In genomic region chr14:22973217-22974032, GRCh38 we compare ENCODE assay signal across 3 cellular contexts.
A peak's percentile ranks its signal among the peaks of the same experiment; 100 is the strongest.
TF ChIP-seq lines count a peak whose summit lies in the region.

No MANE protein-coding gene starts in this region.

TF ChIP-seq in HEK293T, 16 proteins besides CTCF, POLR2A, EP300 and RAD21:
- no peak for TF ChIP-seq FOXA1 (IDR thresholded peaks at IDR 0.05)
- TF ChIP-seq, protein P1, sequence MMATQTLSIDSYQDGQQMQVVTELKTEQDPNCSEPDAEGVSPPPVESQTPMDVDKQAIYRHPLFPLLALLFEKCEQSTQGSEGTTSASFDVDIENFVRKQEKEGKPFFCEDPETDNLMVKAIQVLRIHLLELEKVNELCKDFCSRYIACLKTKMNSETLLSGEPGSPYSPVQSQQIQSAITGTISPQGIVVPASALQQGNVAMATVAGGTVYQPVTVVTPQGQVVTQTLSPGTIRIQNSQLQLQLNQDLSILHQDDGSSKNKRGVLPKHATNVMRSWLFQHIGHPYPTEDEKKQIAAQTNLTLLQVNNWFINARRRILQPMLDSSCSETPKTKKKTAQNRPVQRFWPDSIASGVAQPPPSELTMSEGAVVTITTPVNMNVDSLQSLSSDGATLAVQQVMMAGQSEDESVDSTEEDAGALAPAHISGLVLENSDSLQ (IDR thresholded peaks at IDR 0.05): peak; percentile 38; the same call in 1 of the 2 replicates
TF ChIP-seq in HEK293T: peak in this region for 1.

TF ChIP-seq in SK-N-SH, 30 proteins besides CTCF, POLR2A, EP300 and RAD21:
- TF ChIP-seq NFIC (IDR thresholded peaks at IDR 0.05; ENCODE audit: borderline replicate concordance) (no peak), SMC3 (IDR thresholded peaks at IDR 0.05; ENCODE audit: low read depth, low read length) (peak; percentile 61)
TF ChIP-seq in SK-N-SH: peak in this region for 1.

TF ChIP-seq in HepG2, 621 proteins besides CTCF, POLR2A, EP300 and RAD21 (continues in another document):
- TF ChIP-seq ZMYM3 (CRISPR knock-in tag; IDR thresholded peaks at IDR 0.05) (peak; percentile 54; the same call in 1 of the 2 replicates), SSRP1 (CRISPR knock-in tag; IDR thresholded peaks at IDR 0.05) (peak; percentile 97), KDM3A (CRISPR knock-in tag; IDR thresholded peaks at IDR 0.05; ENCODE audit: low read depth) (peak; percentile 82), ZSCAN29 (CRISPR knock-in tag; conservative IDR thresholded peaks at IDR 0.05) (0 out of 2 replicates have a peak, but pooled peaks have one; percentile 34), HINFP (CRISPR knock-in tag; IDR thresholded peaks at IDR 0.05; ENCODE audit: low read depth) (0 out of 2 replicates have a peak, but pooled peaks have one; percentile 72), DMAP1 (CRISPR knock-in tag; IDR thresholded peaks at IDR 0.05) (peak; percentile 36; the same call in 1 of the 2 replicates), ZNF274 (CRISPR knock-in tag; IDR thresholded peaks at IDR 0.05) (peak; percentile 19; the same call in 1 of the 2 replicates), NRL (CRISPR knock-in tag; IDR thresholded peaks at IDR 0.05; ENCODE audit: borderline replicate concordance) (no peak), ZFP36L1 (CRISPR knock-in tag; IDR thresholded peaks at IDR 0.05) (no peak), FOXA1 (IDR thresholded peaks at IDR 0.05) (no peak), FOXA1 (CRISPR knock-in tag; IDR thresholded peaks at IDR 0.05) (0 out of 2 replicates have a peak, but pooled peaks have one; percentile 7), ZNF335 (CRISPR knock-in tag; IDR thresholded peaks at IDR 0.05) (0 out of 2 replicates have a peak, but pooled peaks have one; percentile 18), NR3C1 (CRISPR knock-in tag; IDR thresholded peaks at IDR 0.05) (no peak), ATF7 (IDR thresholded peaks at IDR 0.05) (no peak), ATF7 (CRISPR knock-in tag; IDR thresholded peaks at IDR 0.05) (peak; percentile 5; the same call in 1 of the 2 replicates), GATAD2A (CRISPR knock-in tag; IDR thresholded peaks at IDR 0.05) (peak; percentile 44; the same call in 1 of the 2 replicates), ZBTB33 (CRISPR knock-in tag; IDR thresholded peaks at IDR 0.05) (no peak; the same call in 1 of the 2 replicates), SMYD3 (CRISPR knock-in tag; IDR thresholded peaks at IDR 0.05) (no peak), KMT2A (CRISPR knock-in tag; IDR thresholded peaks at IDR 0.05) (peak; percentile 89), ZFP36 (IDR thresholded peaks at IDR 0.05; ENCODE audit: borderline replicate concordance, low read depth, low read length, partially characterized antibody) (no peak), ZNF788 (CRISPR knock-in tag; IDR thresholded peaks at IDR 0.05; ENCODE audit: borderline replicate concordance) (no peak), ZNF276 (CRISPR knock-in tag; IDR thresholded peaks at IDR 0.05; ENCODE audit: low read depth) (peak; percentile 57; the same call in 1 of the 2 replicates), ZFP1 (CRISPR knock-in tag; IDR thresholded peaks at IDR 0.05) (peak; percentile 67; the same call in 1 of the 2 replicates), ZNF780A (CRISPR knock-in tag; IDR thresholded peaks at IDR 0.05) (no peak), MIER2 (CRISPR knock-in tag; IDR thresholded peaks at IDR 0.05) (0 out of 2 replicates have a peak, but pooled peaks have one; percentile 28), DPF2 (CRISPR knock-in tag; IDR thresholded peaks at IDR 0.05; ENCODE audit: borderline replicate concordance, low read depth) (peak; percentile 74; the same call in 1 of the 2 replicates), MXD4 (CRISPR knock-in tag; IDR thresholded peaks at IDR 0.05) (peak; percentile 36; the same call in 1 of the 2 replicates), ARNT2 (CRISPR knock-in tag; IDR thresholded peaks at IDR 0.05; ENCODE audit: low read depth) (0 out of 2 replicates have a peak, but pooled peaks have one; percentile 27), ZNF563 (CRISPR knock-in tag; IDR thresholded peaks at IDR 0.05) (no peak), SOX6 (IDR thresholded peaks at IDR 0.05) (no peak), SOX6 (CRISPR knock-in tag; IDR thresholded peaks at IDR 0.05) (no peak), KLF13 (CRISPR knock-in tag; IDR thresholded peaks at IDR 0.05) (no peak), CBFB (CRISPR knock-in tag; IDR thresholded peaks at IDR 0.05) (peak; percentile 49; the same call in 1 of the 2 replicates), HMGXB3 (CRISPR knock-in tag; IDR thresholded peaks at IDR 0.05; ENCODE audit: borderline replicate concordance) (peak; percentile 20; the same call in 1 of the 2 replicates), FOXA3 (CRISPR knock-in tag; IDR thresholded peaks at IDR 0.05) (peak; percentile 39), KLF16 (CRISPR knock-in tag; IDR thresholded peaks at IDR 0.05) (peak in 1 of 2 experiments; percentile 82; a peak in 1 of 4 replicates), MIER3 (CRISPR knock-in tag; IDR thresholded peaks at IDR 0.05; ENCODE audit: borderline replicate concordance) (0 out of 2 replicates have a peak, but pooled peaks have one; percentile 37), GABPB1 (CRISPR knock-in tag; IDR thresholded peaks at IDR 0.05) (peak; percentile 46; the same call in 1 of the 2 replicates), KAT8 (CRISPR knock-in tag; IDR thresholded peaks at IDR 0.05) (peak; percentile 72), CHD2 (IDR thresholded peaks at IDR 0.05; ENCODE audit: low read depth, low read length) (0 out of 2 replicates have a peak, but pooled peaks have one; percentile 2), ZNF616 (CRISPR knock-in tag; IDR thresholded peaks at IDR 0.05; ENCODE audit: low read depth) (no peak)
- TF ChIP-seq, protein P2, sequence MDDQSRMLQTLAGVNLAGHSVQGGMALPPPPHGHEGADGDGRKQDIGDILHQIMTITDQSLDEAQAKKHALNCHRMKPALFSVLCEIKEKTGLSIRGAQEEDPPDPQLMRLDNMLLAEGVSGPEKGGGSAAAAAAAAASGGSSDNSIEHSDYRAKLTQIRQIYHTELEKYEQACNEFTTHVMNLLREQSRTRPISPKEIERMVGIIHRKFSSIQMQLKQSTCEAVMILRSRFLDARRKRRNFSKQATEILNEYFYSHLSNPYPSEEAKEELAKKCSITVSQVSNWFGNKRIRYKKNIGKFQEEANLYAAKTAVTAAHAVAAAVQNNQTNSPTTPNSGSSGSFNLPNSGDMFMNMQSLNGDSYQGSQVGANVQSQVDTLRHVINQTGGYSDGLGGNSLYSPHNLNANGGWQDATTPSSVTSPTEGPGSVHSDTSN (CRISPR knock-in tag; IDR thresholded peaks at IDR 0.05; ENCODE audit: borderline replicate concordance): no peak
- TF ChIP-seq, protein P3, sequence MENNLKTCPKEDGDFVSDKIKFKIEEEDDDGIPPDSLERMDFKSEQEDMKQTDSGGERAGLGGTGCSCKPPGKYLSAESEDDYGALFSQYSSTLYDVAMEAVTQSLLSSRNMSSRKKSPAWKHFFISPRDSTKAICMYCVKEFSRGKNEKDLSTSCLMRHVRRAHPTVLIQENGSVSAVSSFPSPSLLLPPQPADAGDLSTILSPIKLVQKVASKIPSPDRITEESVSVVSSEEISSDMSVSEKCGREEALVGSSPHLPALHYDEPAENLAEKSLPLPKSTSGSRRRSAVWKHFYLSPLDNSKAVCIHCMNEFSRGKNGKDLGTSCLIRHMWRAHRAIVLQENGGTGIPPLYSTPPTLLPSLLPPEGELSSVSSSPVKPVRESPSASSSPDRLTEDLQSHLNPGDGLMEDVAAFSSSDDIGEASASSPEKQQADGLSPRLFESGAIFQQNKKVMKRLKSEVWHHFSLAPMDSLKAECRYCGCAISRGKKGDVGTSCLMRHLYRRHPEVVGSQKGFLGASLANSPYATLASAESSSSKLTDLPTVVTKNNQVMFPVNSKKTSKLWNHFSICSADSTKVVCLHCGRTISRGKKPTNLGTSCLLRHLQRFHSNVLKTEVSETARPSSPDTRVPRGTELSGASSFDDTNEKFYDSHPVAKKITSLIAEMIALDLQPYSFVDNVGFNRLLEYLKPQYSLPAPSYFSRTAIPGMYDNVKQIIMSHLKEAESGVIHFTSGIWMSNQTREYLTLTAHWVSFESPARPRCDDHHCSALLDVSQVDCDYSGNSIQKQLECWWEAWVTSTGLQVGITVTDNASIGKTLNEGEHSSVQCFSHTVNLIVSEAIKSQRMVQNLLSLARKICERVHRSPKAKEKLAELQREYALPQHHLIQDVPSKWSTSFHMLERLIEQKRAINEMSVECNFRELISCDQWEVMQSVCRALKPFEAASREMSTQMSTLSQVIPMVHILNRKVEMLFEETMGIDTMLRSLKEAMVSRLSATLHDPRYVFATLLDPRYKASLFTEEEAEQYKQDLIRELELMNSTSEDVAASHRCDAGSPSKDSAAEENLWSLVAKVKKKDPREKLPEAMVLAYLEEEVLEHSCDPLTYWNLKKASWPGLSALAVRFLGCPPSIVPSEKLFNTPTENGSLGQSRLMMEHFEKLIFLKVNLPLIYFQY (CRISPR knock-in tag; IDR thresholded peaks at IDR 0.05; ENCODE audit: borderline replicate concordance): 0 out of 2 replicates have a peak, but pooled peaks have one; percentile 57
- TF ChIP-seq, protein P4, sequence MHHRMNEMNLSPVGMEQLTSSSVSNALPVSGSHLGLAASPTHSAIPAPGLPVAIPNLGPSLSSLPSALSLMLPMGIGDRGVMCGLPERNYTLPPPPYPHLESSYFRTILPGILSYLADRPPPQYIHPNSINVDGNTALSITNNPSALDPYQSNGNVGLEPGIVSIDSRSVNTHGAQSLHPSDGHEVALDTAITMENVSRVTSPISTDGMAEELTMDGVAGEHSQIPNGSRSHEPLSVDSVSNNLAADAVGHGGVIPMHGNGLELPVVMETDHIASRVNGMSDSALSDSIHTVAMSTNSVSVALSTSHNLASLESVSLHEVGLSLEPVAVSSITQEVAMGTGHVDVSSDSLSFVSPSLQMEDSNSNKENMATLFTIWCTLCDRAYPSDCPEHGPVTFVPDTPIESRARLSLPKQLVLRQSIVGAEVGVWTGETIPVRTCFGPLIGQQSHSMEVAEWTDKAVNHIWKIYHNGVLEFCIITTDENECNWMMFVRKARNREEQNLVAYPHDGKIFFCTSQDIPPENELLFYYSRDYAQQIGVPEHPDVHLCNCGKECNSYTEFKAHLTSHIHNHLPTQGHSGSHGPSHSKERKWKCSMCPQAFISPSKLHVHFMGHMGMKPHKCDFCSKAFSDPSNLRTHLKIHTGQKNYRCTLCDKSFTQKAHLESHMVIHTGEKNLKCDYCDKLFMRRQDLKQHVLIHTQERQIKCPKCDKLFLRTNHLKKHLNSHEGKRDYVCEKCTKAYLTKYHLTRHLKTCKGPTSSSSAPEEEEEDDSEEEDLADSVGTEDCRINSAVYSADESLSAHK (CRISPR knock-in tag; IDR thresholded peaks at IDR 0.05; ENCODE audit: borderline replicate concordance): no peak
